In genomic region chr19:19900124-19900523, GRCh38 we compare ENCODE assay signal across 8 cellular contexts. TPM values are rescaled to one million over a fixed set of nuclear protein-coding genes. Genes with fewer than 3 reads are reported as not detected.
DNase-seq lines count a peak whose midpoint lies in the region; ATAC-seq lines count a peak whose summit lies in the region.

No MANE protein-coding gene starts in this region.

- no peaks in the 10 kb centered on the region for H3K27me3 ChIP-seq in thymus (ENCODE audit: control insufficient read depth, insufficient read depth)

- DNase-seq in NCI-H1417 (lab: John Stamatoyannopoulos, UW), result peak in 2 of 3 experiments; percentile 58 to 84
- DNase-seq in NCI-H1417 treated with DMSO at 0.1 percent for 48 hours (lab: John Stamatoyannopoulos, UW), result no peak
- peak; percentile 90 for DNase-seq in MV-4-11 (lab: John Stamatoyannopoulos, UW)
- DNase-seq in amniotic stem cell (lab: John Stamatoyannopoulos, UW), result peak; percentile 22
- peak; percentile 26 for DNase-seq in kidney glomerular epithelial cell (lab: John Stamatoyannopoulos, UW)
- no peak for DNase-seq in nucleus accumbens (lab: John Stamatoyannopoulos, UW)

- peak overlapping the region; percentile 80 for H3K4me3 ChIP-seq in thymus (ENCODE audit: low read length)

- peaks cover 2% of the 10 kb centered on the region for H3K9me3 ChIP-seq in thymus (ENCODE audit: control insufficient read depth)

- H3K27ac ChIP-seq in thymus (ENCODE audit: low read depth), result peak overlapping the region; percentile 80

- under 1% methylated on average over 5 of the region's 5 CpGs for WGBS in thymus

- ATAC-seq in HG03342 (IDR thresholded peaks at IDR 0.05; ENCODE audit: unreplicated experiment), result no peak

- peaks cover 5% of the 10 kb centered on the region for H3K36me3 ChIP-seq in thymus (ENCODE audit: control insufficient read depth, insufficient read depth)

- peaks cover 8% of the 10 kb centered on the region for H3K4me1 ChIP-seq in thymus (ENCODE audit: control insufficient read depth, insufficient read depth, low read length)

RNA-seq across cellular contexts. Expression of gene ZNF93, which starts 0.6 kb away (rescaled TPM):
- 4.6 TPM for polyA plus RNA-seq in thymus

RNA-seq across cellular contexts. Expression of gene ZNF253, which starts 34.4 kb away (rescaled TPM):
- polyA plus RNA-seq in thymus, result 9.3 TPM

Comparison
In these comparisons a context has a peak if more than half of its experiments do, and no peak if none do; other contexts are left out.
1. DNase-seq: peak in NCI-H1417 (2 of 3), MV-4-11 (single experiment), amniotic stem cell (single experiment) and kidney glomerular epithelial cell (single experiment); none in NCI-H1417 treated with DMSO at 0.1 percent for 48 hours (single experiment) and nucleus accumbens (0 of 56).